Comparison of ENCODE assay signal across 33 cellular contexts in the genomic region with DNA sequence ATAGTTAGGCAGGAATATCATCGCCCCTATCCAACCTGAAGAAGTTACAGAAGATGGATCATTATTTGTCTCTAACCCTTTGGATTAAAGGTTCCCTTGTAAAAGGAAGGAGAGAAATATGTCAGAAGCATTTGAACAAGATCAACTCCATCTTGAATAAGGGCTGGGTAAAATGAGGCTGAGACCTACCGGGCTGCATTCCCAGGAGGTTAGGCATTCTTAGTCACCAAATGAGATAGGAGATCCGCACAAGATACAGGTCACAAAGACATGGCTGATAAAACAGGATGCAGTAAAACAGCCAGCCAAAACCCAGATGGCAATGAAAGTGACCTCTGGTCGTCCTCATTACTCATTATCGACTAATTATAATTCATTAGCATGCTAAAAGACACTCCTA.
"Had no signal": no experiment of that assay in that cellular context is flagged by ENCODE, and none has a peak within 500 bp of the region (broad histone marks: within the 10 kb centered on the region; RNA-seq: fewer than 3 reads in every experiment).

No MANE protein-coding gene starts in this region.

- H3K4me3 ChIP-seq: adrenal gland, body of pancreas, breast epithelium had no signal

- H3K9me3 ChIP-seq: adrenal gland, body of pancreas, breast epithelium had no signal

- ATAC-seq: activated CD8-positive, alpha-beta T cell treated with anti-CD3 and anti-CD28 coated beads for 36 hours; activated naive CD4-positive, alpha-beta T cell treated with anti-CD3 and anti-CD28 coated beads, Interleukin-2, amount 50 U/mL, for 72 hours; activated T-cell treated with anti-CD3 and anti-CD28 coated beads, Interleukin-2, amount 50 U/mL, for 4 hours; activated T-cell treated with anti-CD3 and anti-CD28 coated beads, Interleukin-2, amount 50 U/mL, for 72 hours; activated T-helper 17 cell treated with anti-CD3 and anti-CD28 coated beads, Interleukin-2, amount 50 U/mL, for 72 hours; body of pancreas had no signal

- DNase-seq: activated B cell treated with CpG ODN at 0.5 μM for 24 hours; activated CD4-positive, alpha-beta memory T cell treated with anti-CD3 and anti-CD28 coated beads for 36 hours; activated CD4-positive, alpha-beta T cell treated with anti-CD3 and anti-CD28 coated beads for 4 hours; activated CD4-positive, alpha-beta T cell treated with anti-CD3 and anti-CD28 coated beads, Interleukin-2, amount 10 ng/mL, durations not matched to agents 24 days and 14 days; activated CD4-positive, alpha-beta T cell treated with anti-CD3 and anti-CD28 coated beads, Interleukin-2, amount 50 U/mL, for 1 hour; activated CD4-positive, alpha-beta T cell treated with anti-CD3 and anti-CD28 coated beads, Interleukin-2, amount 50 U/mL, for 4 hours; activated CD4-positive, CD25-positive, alpha-beta regulatory T cell treated with anti-CD3 and anti-CD28 coated beads, Interleukin-2, amount 50 U/mL, for 72 hours; activated CD8-positive, alpha-beta memory T cell treated with anti-CD3 and anti-CD28 coated beads, Interleukin-2, amount 50 U/mL, for 4 hours; activated CD8-positive, alpha-beta T cell treated with anti-CD3 and anti-CD28 coated beads for 36 hours; activated effector memory CD4-positive, alpha-beta T cell treated with anti-CD3 and anti-CD28 coated beads, Interleukin-2, amount 50 U/mL, for 16 hours; activated gamma-delta T cell treated with Interleukin-2 at 50 U/mL for 16 hours; activated naive CD4-positive, alpha-beta T cell; activated naive CD4-positive, alpha-beta T cell treated with anti-CD3 and anti-CD28 coated beads for 36 hours; activated naive CD4-positive, alpha-beta T cell treated with anti-CD3 and anti-CD28 coated beads, Interleukin-2, amount 50 U/mL, for 16 hours; activated naive CD8-positive, alpha-beta T cell treated with anti-CD3 and anti-CD28 coated beads for 36 hours; activated T-cell treated with anti-CD3 and anti-CD28 coated beads for 4 hours; activated T-cell treated with anti-CD3 and anti-CD28 coated beads, Interleukin-2, amount 50 U/mL, for 1 hour; activated T-cell treated with anti-CD3 and anti-CD28 coated beads, Interleukin-2, amount 50 U/mL, for 4 hours; activated T-cell treated with anti-CD3 and anti-CD28 coated beads, Interleukin-2, amount 50 U/mL, for 72 hours; adrenal gland; amniotic stem cell; aorta; body of pancreas; brain microvascular endothelial cell; caudate nucleus; cerebellar nuclear complex; T-helper 1 cell; T-helper 2 cell; T-helper 9 cell had no signal

- H3K36me3 ChIP-seq: adrenal gland, brain microvascular endothelial cell, breast epithelium had no signal

- H3K27ac ChIP-seq: adrenal gland, body of pancreas, brain microvascular endothelial cell, breast epithelium, VCaP had no signal

- H3K4me1 ChIP-seq: adrenal gland, body of pancreas, breast epithelium had no signal

- H3K27me3 ChIP-seq: adrenal gland, body of pancreas, brain microvascular endothelial cell, breast epithelium had no signal
